Comparison of ENCODE assay signal across 8 cellular contexts in the genomic region with DNA sequence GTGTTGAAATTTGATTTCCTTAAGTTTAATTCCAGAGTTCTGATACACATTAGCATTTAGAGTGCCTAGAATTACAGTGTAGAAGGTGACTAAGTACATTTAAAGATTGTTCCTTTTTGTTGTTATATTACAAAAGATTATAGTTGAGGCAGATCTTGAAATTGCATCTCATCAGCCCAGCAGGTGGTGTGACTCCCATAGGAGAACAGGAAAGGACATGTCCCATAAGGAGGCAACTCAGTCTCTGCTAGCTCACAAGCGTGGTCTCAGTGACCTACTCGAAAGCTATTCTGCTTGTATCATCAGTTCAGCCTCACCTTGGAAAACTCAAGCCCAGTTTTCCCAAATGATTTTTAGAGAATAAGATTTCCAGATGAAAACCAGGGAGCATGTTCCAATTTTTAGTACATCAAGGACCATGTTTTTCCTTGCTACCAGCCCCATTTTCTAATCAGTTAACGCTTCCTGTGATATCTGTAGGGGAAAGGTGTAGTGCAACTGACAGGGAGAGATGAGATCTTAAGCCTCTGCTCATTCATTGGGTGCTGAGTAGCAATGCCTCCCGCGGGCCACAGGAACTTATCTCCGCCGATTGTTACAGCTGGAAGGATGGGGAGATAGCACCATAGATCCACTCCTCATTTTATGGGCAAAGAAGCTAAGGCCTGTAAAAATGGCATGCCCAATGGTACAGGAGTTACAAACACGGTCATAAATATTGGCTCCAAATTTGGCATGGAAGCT. TPM values are rescaled to one million over a fixed set of nuclear protein-coding genes. Genes with fewer than 3 reads are reported as not detected.
DNase-seq lines count a peak whose midpoint lies in the region; ATAC-seq, FAIRE-seq and TF ChIP-seq lines count a peak whose summit lies in the region.

No MANE protein-coding gene starts in this region.

- peak overlapping the region; percentile 61 for H3K4me3 Mint-ChIP-seq in activated CD4-positive, alpha-beta T cell treated with anti-CD3 and anti-CD28 coated beads for 36 hours
- peak overlapping the region; percentile 82 for H3K4me3 Mint-ChIP-seq in astrocyte (ENCODE audit: unreplicated experiment)

- no peak overlapping the region for H2AFZ ChIP-seq in astrocyte (ENCODE audit: low read depth, low read length)

- H3K27ac Mint-ChIP-seq in activated CD4-positive, alpha-beta T cell treated with anti-CD3 and anti-CD28 coated beads for 36 hours = no peak overlapping the region
- H3K27ac Mint-ChIP-seq in astrocyte (ENCODE audit: unreplicated experiment) = peak overlapping the region; percentile 60

- H3K9me3 Mint-ChIP-seq in activated CD4-positive, alpha-beta T cell treated with anti-CD3 and anti-CD28 coated beads for 36 hours (ENCODE audit: low read depth) = no peaks in the 10 kb centered on the region
- H3K9me3 Mint-ChIP-seq in astrocyte (ENCODE audit: unreplicated experiment) = no peaks in the 10 kb centered on the region

- H3K4me2 ChIP-seq in astrocyte (ENCODE audit: low read length) = peak overlapping the region; percentile 97

- H3K4me1 ChIP-seq in astrocyte (ENCODE audit: insufficient read depth, low read length) (peaks cover 4% of the 10 kb centered on the region), thoracic aorta (ENCODE audit: control insufficient read depth in 1 of 2, low read depth in 2 of 2) (peaks cover 1 to 17% of the 10 kb centered on the region in 2 donors)

- H3K27me3 ChIP-seq in astrocyte (ENCODE audit: insufficient read depth, low read length) = no peaks in the 10 kb centered on the region
- no peaks in the 10 kb centered on the region for H3K27me3 ChIP-seq in thoracic aorta (replicated peaks; ENCODE audit: insufficient read depth)

- H3K4me1 Mint-ChIP-seq in activated CD4-positive, alpha-beta T cell treated with anti-CD3 and anti-CD28 coated beads for 36 hours = peaks cover 28% of the 10 kb centered on the region
- peaks cover 13% of the 10 kb centered on the region for H3K4me1 Mint-ChIP-seq in astrocyte (ENCODE audit: low read depth, unreplicated experiment)

- no peaks in the 10 kb centered on the region for H3K36me3 Mint-ChIP-seq in activated CD4-positive, alpha-beta T cell treated with anti-CD3 and anti-CD28 coated beads for 36 hours (ENCODE audit: low read depth)
- H3K36me3 Mint-ChIP-seq in astrocyte (ENCODE audit: low read depth, unreplicated experiment) = no peaks in the 10 kb centered on the region

- TF ChIP-seq CTCF in astrocyte (IDR thresholded peaks at IDR 0.05; ENCODE audit: insufficient read depth, low read depth, low read length) (no peak), thoracic aorta (IDR thresholded peaks at IDR 0.05) (no peak)

- H3K4me3 ChIP-seq in astrocyte (ENCODE audit: insufficient read depth, low read depth, low read length) (no peak overlapping the region), thoracic aorta (peak overlapping the region; percentile 98)

- peak; percentile 45 for FAIRE-seq in astrocyte (lab: Jason Lieb, UNC)

- no peak for DNase-seq in activated CD4-positive, alpha-beta T cell treated with anti-CD3 and anti-CD28 coated beads for 36 hours
- no peak for DNase-seq in activated CD4-positive, alpha-beta T cell treated with anti-CD3 and anti-CD28 coated beads for 4 hours
- DNase-seq in astrocyte (ENCODE audit: low read depth) (no peak), left colon (peak in 1 of 2 donors; percentile 20), thoracic aorta (ENCODE audit: low spot score) (no peak), NCI-H345 (lab: John Stamatoyannopoulos, UW) (no peak), NCI-H345 treated with DMSO at 0.1 percent for 48 hours (lab: John Stamatoyannopoulos, UW; ENCODE audit: unreplicated experiment) (no peak)

- POLR2A ChIA-PET in activated CD4-positive, alpha-beta T cell treated with anti-CD3 and anti-CD28 coated beads for 36 hours (lab: Charles Lee) = no interaction called here

- peaks cover 8% of the 10 kb centered on the region for H4K20me1 ChIP-seq in astrocyte (ENCODE audit: insufficient read depth, low read length)

- peaks cover 38% of the 10 kb centered on the region for H3K27me3 Mint-ChIP-seq in activated CD4-positive, alpha-beta T cell treated with anti-CD3 and anti-CD28 coated beads for 36 hours
- H3K27me3 Mint-ChIP-seq in astrocyte (ENCODE audit: low read depth, unreplicated experiment) = no peaks in the 10 kb centered on the region

- H3K9me3 ChIP-seq in astrocyte (ENCODE audit: insufficient read depth, low read depth, low read length) = no peaks in the 10 kb centered on the region
- no peaks in the 10 kb centered on the region for H3K9me3 ChIP-seq in thoracic aorta

- no peak for ATAC-seq in activated CD4-positive, alpha-beta T cell treated with anti-CD3 and anti-CD28 coated beads for 36 hours
- ATAC-seq in left colon (peak; percentile 22), thoracic aorta (ENCODE audit: insufficient number of reproducible peaks, low FRiP score, low read depth) (no peak), HG03460 (IDR thresholded peaks at IDR 0.05; ENCODE audit: unreplicated experiment) (no peak)

- peaks cover 30% of the 10 kb centered on the region for H3K79me2 ChIP-seq in astrocyte (ENCODE audit: insufficient read depth, low read length)

- H3K36me3 ChIP-seq in astrocyte (ENCODE audit: insufficient read depth, low read length) (no peaks in the 10 kb centered on the region), thoracic aorta (no peaks in the 10 kb centered on the region)

- CTCF ChIA-PET in activated CD4-positive, alpha-beta T cell treated with anti-CD3 and anti-CD28 coated beads for 36 hours (lab: Charles Lee) = interaction anchor here (1.0 to 1.1 kb wide), 2 partner anchors 256 to 259 kb away, joined by 3 to 5 read pairs; no protein-coding TSS in a partner anchor

- no peak overlapping the region for H3K27ac ChIP-seq in astrocyte (ENCODE audit: low read depth, low read length)
- H3K27ac ChIP-seq in thoracic aorta = no peak overlapping the region

- H3K9ac ChIP-seq in astrocyte (ENCODE audit: low read length) = no peak overlapping the region

- intact Hi-C loops in activated CD4-positive, alpha-beta T cell treated with anti-CD3 and anti-CD28 coated beads for 36 hours (cut with DNase I, micrococcal nuclease) = loop anchor here (2.0 to 10.0 kb wide), 4 partner anchors 71 to 259 kb away; no protein-coding TSS in a partner anchor
- intact Hi-C loops in left colon (cut with DNase I, micrococcal nuclease) = no loop called here

RNA-seq across cellular contexts. Expression of gene GNAI1, which starts 1.1 kb away (rescaled TPM):
- total RNA-seq in activated CD4-positive, alpha-beta T cell treated with anti-CD3 and anti-CD28 coated beads for 36 hours = 1 to 10 TPM; 3.6 to 4.1 TPM
- total RNA-seq in astrocyte (32.9 and 35.5 TPM in 2 replicates), left colon (10 to 100 TPM; 22.9 to 31.7 TPM), thoracic aorta (10 to 100 TPM; 11.1 to 30.9 TPM)

Comparison
In these comparisons a context has a peak if more than half of its experiments do, and no peak if none do; other contexts are left out.
1. intact Hi-C loops: an anchor here in activated CD4-positive, alpha-beta T cell treated with anti-CD3 and anti-CD28 coated beads for 36 hours (2.0 to 10.0 kb wide); none called in left colon.